In the genomic region with DNA sequence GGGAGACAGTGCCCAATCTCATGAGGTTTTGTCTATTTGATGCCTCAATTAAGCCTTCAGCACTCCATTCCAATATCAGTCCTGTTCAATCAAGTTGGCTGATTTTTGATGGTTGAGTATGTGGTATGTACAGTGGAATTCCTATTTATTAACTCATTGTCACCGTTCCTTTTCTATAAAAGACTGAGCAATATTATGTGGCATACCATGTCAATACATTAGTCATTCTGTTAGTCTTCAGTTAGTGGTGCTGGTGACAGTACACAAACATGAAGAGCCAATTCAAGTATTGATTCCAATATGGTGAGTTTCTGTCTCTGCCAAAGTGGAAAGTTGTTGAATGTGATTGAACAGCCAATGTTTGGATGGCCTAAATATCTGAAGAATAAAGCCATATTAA, we compare ENCODE assay signal across 18 cellular contexts.
DNase-seq lines count a peak whose midpoint lies in the region; ATAC-seq and TF ChIP-seq lines count a peak whose summit lies in the region.
"Had no signal": no experiment of that assay in that cellular context is flagged by ENCODE, and none has a peak within 500 bp of the region (broad histone marks: within the 10 kb centered on the region; RNA-seq: fewer than 3 reads in every experiment).

No MANE protein-coding gene starts in this region.

- H3K27me3 Mint-ChIP-seq in activated T-helper 17 cell treated with anti-CD3 and anti-CD28 coated beads, Interleukin-2, amount 50 U/mL, for 72 hours, result no peaks in the 10 kb centered on the region
- H3K27me3 Mint-ChIP-seq: B cell; CD4-positive, alpha-beta T cell had no signal

- H4K20me1 ChIP-seq in PC-3 (ENCODE audit: low read length), result no peaks in the 10 kb centered on the region
- H4K20me1 ChIP-seq: BLaER1 treated with 17β-estradiol and CSF1 and Interleukin-3, amounts not matched to agents 10 nM and 100 nM had no signal

- H3K9ac ChIP-seq in PC-3 (ENCODE audit: low read length), result no peak overlapping the region
- H3K9ac ChIP-seq: BLaER1 treated with 17β-estradiol and CSF1 and Interleukin-3, amounts not matched to agents 10 nM and 100 nM had no signal

- H3K4me1 ChIP-seq in PC-3 (ENCODE audit: insufficient read depth, low read length) (peaks cover 33% of the 10 kb centered on the region), testis (no peaks in the 10 kb centered on the region)
- H3K4me1 ChIP-seq: A549, Caco-2 had no signal

- peak overlapping the region; percentile 41 for H3K4me2 ChIP-seq in PC-3 (ENCODE audit: low read length)
- H3K4me2 ChIP-seq: A549; BLaER1 treated with 17β-estradiol and CSF1 and Interleukin-3, amounts not matched to agents 10 nM and 100 nM had no signal

- peaks cover 7% of the 10 kb centered on the region for H3K9me3 Mint-ChIP-seq in activated T-helper 17 cell treated with anti-CD3 and anti-CD28 coated beads, Interleukin-2, amount 50 U/mL, for 72 hours
- H3K9me3 Mint-ChIP-seq: CD4-positive, alpha-beta T cell had no signal

- H3K36me3 ChIP-seq in PC-3 (ENCODE audit: low read depth, low read length) (no peaks in the 10 kb centered on the region), testis (ENCODE audit: low read depth, missing control alignments) (no peaks in the 10 kb centered on the region)
- H3K36me3 ChIP-seq: BLaER1 treated with 17β-estradiol and CSF1 and Interleukin-3, amounts not matched to agents 10 nM and 100 nM had no signal

- no peaks in the 10 kb centered on the region for H3K4me1 Mint-ChIP-seq in activated T-helper 17 cell treated with anti-CD3 and anti-CD28 coated beads, Interleukin-2, amount 50 U/mL, for 72 hours
- H3K4me1 Mint-ChIP-seq: B cell had no signal

- H3K27ac ChIP-seq in 22Rv1, result peak overlapping the region; percentile 38
- peak overlapping the region; percentile 74 for H3K27ac ChIP-seq in PC-3 (ENCODE audit: low read length)
- no peak overlapping the region for H3K27ac ChIP-seq in testis
- H3K27ac ChIP-seq: A549; BLaER1 treated with 17β-estradiol and CSF1 and Interleukin-3, amounts not matched to agents 10 nM and 100 nM; C4-2B had no signal

- no peak overlapping the region for H3K4me3 Mint-ChIP-seq in activated T-helper 17 cell treated with anti-CD3 and anti-CD28 coated beads, Interleukin-2, amount 50 U/mL, for 72 hours
- H3K4me3 Mint-ChIP-seq: B cell; CD4-positive, alpha-beta T cell; CD8-positive, alpha-beta T cell had no signal

- no peaks in the 10 kb centered on the region for H3K36me3 Mint-ChIP-seq in activated T-helper 17 cell treated with anti-CD3 and anti-CD28 coated beads, Interleukin-2, amount 50 U/mL, for 72 hours (ENCODE audit: low read depth)
- H3K36me3 Mint-ChIP-seq: CD8-positive, alpha-beta T cell had no signal

- CTCF ChIA-PET in PC-3 (lab: Charles Lee), result no interaction called here

- no peak for TF ChIP-seq CTCF in 22Rv1 (IDR thresholded peaks at IDR 0.05)
- TF ChIP-seq CTCF in PC-3 (conservative IDR thresholded peaks at IDR 0.05; ENCODE audit: low read depth, low read length), result no peak
- no peak for TF ChIP-seq CTCF in testis (IDR thresholded peaks at IDR 0.05)

- POLR2A ChIA-PET in PC-3 (lab: Charles Lee; ENCODE audit: unreplicated experiment), result interaction anchor here (0.8 kb wide), 1 partner anchor 319 kb away, joined by 3 read pairs; no protein-coding TSS in a partner anchor

- BruUV-seq in PC-3 (replicated peaks; lab: Mats Ljungman, UMichigan), result no TSS peak

- H3K27me3 ChIP-seq in PC-3 (ENCODE audit: low read length) (no peaks in the 10 kb centered on the region), testis (no peaks in the 10 kb centered on the region)
- H3K27me3 ChIP-seq: BLaER1 treated with 17β-estradiol and CSF1 and Interleukin-3, amounts not matched to agents 10 nM and 100 nM had no signal

- ATAC-seq in PC-3, result peak; percentile 69
- ATAC-seq in activated T-helper 17 cell treated with anti-CD3 and anti-CD28 coated beads, Interleukin-2, amount 50 U/mL, for 72 hours (replicated peaks), result no peak
- ATAC-seq: A549; CD8-positive, alpha-beta T cell; GM12878 had no signal

- intact Hi-C loops in PC-3 (cut with micrococcal nuclease), result no loop called here
- intact Hi-C loops in testis (cut with DNase I; ENCODE audit: low total_unique reads), result no loop called here

- H3K4me3 ChIP-seq in PC-3 (ENCODE audit: low read length) (no peak overlapping the region), testis (no peak overlapping the region)
- H3K4me3 ChIP-seq: A549; BLaER1 treated with 17β-estradiol and CSF1 and Interleukin-3, amounts not matched to agents 10 nM and 100 nM; GM12878 had no signal

- no peaks in the 10 kb centered on the region for H3F3A ChIP-seq in PC-3 (ENCODE audit: low read length, unreplicated experiment)

- TF ChIP-seq POLR2A in testis (IDR thresholded peaks at IDR 0.05), result no peak

- DNase-seq in ELR (ENCODE audit: low read depth), result peak; percentile 3
- peak; percentile 68 for DNase-seq in PC-3
- no peak for DNase-seq in testis
- DNase-seq in superior temporal gyrus (ENCODE audit: extremely low spot score), result no peak
- DNase-seq: AML-193; Caco-2; Calu3; CD4-positive, alpha-beta T cell; CD8-positive, alpha-beta T cell; DMS79 treated with DMSO at 0.1 percent for 48 hours; GDM1 had no signal

- no peaks in the 10 kb centered on the region for H3K79me2 ChIP-seq in PC-3 (ENCODE audit: low read length)

- no peaks in the 10 kb centered on the region for H3K9me2 ChIP-seq in PC-3 (replicated peaks; ENCODE audit: low read length)

- no peak overlapping the region for H2AFZ ChIP-seq in PC-3 (ENCODE audit: low read length)

- H3K9me3 ChIP-seq in PC-3 (ENCODE audit: low read length) (no peaks in the 10 kb centered on the region), testis (no peaks in the 10 kb centered on the region)
- H3K9me3 ChIP-seq: BLaER1 treated with 17β-estradiol and CSF1 and Interleukin-3, amounts not matched to agents 10 nM and 100 nM; Caco-2 had no signal

- 91 to 95% methylated on average over 1 of the region's 1 CpG for WGBS in testis, 2 donors

- no peak overlapping the region for H3K27ac Mint-ChIP-seq in activated T-helper 17 cell treated with anti-CD3 and anti-CD28 coated beads, Interleukin-2, amount 50 U/mL, for 72 hours
- H3K27ac Mint-ChIP-seq: B cell; CD4-positive, alpha-beta T cell; CD8-positive, alpha-beta T cell had no signal

Comparison
In these comparisons a context has a peak if more than half of its experiments do, and no peak if none do; other contexts are left out.
1. H3K27ac ChIP-seq: peak in 22Rv1 (single experiment) and PC-3 (single experiment); none in testis (0 of 2).
2. DNase-seq: peak in ELR (single experiment) and PC-3 (single experiment); none in testis (single experiment) and superior temporal gyrus (single experiment).